In the genomic region with DNA sequence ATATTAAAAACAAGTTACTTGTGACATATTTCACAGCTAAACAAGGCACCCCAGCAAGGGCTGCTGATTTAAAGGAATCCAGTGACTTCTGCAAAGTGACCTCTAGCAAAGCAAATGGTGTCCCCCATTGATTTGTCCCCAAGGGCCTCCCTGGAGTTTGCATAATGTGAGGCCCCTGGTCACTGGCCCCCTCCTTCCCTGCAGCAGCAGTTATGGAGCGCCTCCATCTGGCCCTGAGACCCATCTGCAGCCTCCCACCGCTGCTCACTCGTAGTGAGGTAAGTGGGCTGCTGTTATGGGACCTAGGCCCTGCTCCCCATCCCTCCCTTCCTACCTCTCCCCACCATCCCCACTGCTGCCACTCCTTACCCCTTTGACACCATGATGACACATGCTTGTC, we compare ENCODE assay signal across 17 cellular contexts. TPM values are rescaled to one million over a fixed set of nuclear protein-coding genes. Genes with fewer than 3 reads are reported as not detected.
DNase-seq lines count a peak whose midpoint lies in the region; ATAC-seq and TF ChIP-seq lines count a peak whose summit lies in the region.
"Had no signal": no experiment of that assay in that cellular context is flagged by ENCODE, and none has a peak within 500 bp of the region (broad histone marks: within the 10 kb centered on the region; RNA-seq: fewer than 3 reads in every experiment).

No MANE protein-coding gene starts in this region.

- peaks cover 27% of the 10 kb centered on the region for H3K4me1 Mint-ChIP-seq in activated naive CD4-positive, alpha-beta T cell treated with anti-CD3 and anti-CD28 coated beads for 36 hours (ENCODE audit: low read depth)
- H3K4me1 Mint-ChIP-seq in effector memory CD8-positive, alpha-beta T cell (ENCODE audit: low read depth in 2 of 2): peaks cover 19 to 20% of the 10 kb centered on the region in 2 donors
- H3K4me1 Mint-ChIP-seq in stimulated activated memory B cell treated with anti-CD40 and anti-IgM and Interleukin-4, amounts not matched to agents 10 μg/mL and 1 μg/mL and 100 μg/mL, for 72 hours: peaks cover 29% of the 10 kb centered on the region

- no peaks in the 10 kb centered on the region for H3K36me3 Mint-ChIP-seq in activated naive CD4-positive, alpha-beta T cell treated with anti-CD3 and anti-CD28 coated beads for 36 hours (ENCODE audit: low read depth)
- peaks cover 22% of the 10 kb centered on the region for H3K36me3 Mint-ChIP-seq in effector memory CD8-positive, alpha-beta T cell (ENCODE audit: insufficient read depth)
- H3K36me3 Mint-ChIP-seq in stimulated activated memory B cell treated with anti-CD40 and anti-IgM and Interleukin-4, amounts not matched to agents 10 μg/mL and 1 μg/mL and 100 μg/mL, for 72 hours: peaks cover 4% of the 10 kb centered on the region

- H3K9me3 Mint-ChIP-seq in activated naive CD4-positive, alpha-beta T cell treated with anti-CD3 and anti-CD28 coated beads for 36 hours: no peaks in the 10 kb centered on the region
- H3K9me3 Mint-ChIP-seq in effector memory CD8-positive, alpha-beta T cell: no peaks in the 10 kb centered on the region
- no peaks in the 10 kb centered on the region for H3K9me3 Mint-ChIP-seq in stimulated activated memory B cell treated with anti-CD40 and anti-IgM and Interleukin-4, amounts not matched to agents 10 μg/mL and 1 μg/mL and 100 μg/mL, for 72 hours

- intact Hi-C loops in activated naive CD4-positive, alpha-beta T cell treated with anti-CD3 and anti-CD28 coated beads for 36 hours (cut with micrococcal nuclease): no loop called here

- H3K27me3 Mint-ChIP-seq in activated naive CD4-positive, alpha-beta T cell treated with anti-CD3 and anti-CD28 coated beads for 36 hours (ENCODE audit: low read depth): no peaks in the 10 kb centered on the region
- no peaks in the 10 kb centered on the region for H3K27me3 Mint-ChIP-seq in effector memory CD8-positive, alpha-beta T cell
- H3K27me3 Mint-ChIP-seq in stimulated activated memory B cell treated with anti-CD40 and anti-IgM and Interleukin-4, amounts not matched to agents 10 μg/mL and 1 μg/mL and 100 μg/mL, for 72 hours: no peaks in the 10 kb centered on the region

- peak; percentile 47 for TF ChIP-seq CTCF in NB4 (IDR thresholded peaks at IDR 0.05; ENCODE audit: low read depth, low read length)

- TF ChIP-seq POLR2A in NB4 (IDR thresholded peaks at IDR 0.05; ENCODE audit: extremely low read depth, insufficient read length): no peak

- no peak for ATAC-seq in effector memory CD8-positive, alpha-beta T cell (replicated peaks)
- no peak for ATAC-seq in stimulated activated memory B cell treated with anti-CD40 and anti-IgM and Interleukin-4, amounts not matched to agents 10 μg/mL and 1 μg/mL and 100 μg/mL, for 72 hours
- ATAC-seq: sciatic nerve had no signal

- no peak overlapping the region for H3K4me3 Mint-ChIP-seq in activated naive CD4-positive, alpha-beta T cell treated with anti-CD3 and anti-CD28 coated beads for 36 hours
- H3K4me3 Mint-ChIP-seq in effector memory CD8-positive, alpha-beta T cell: no peak overlapping the region
- no peak overlapping the region for H3K4me3 Mint-ChIP-seq in stimulated activated memory B cell treated with anti-CD40 and anti-IgM and Interleukin-4, amounts not matched to agents 10 μg/mL and 1 μg/mL and 100 μg/mL, for 72 hours

- CTCF ChIA-PET in activated naive CD4-positive, alpha-beta T cell treated with anti-CD3 and anti-CD28 coated beads for 36 hours (lab: Charles Lee): interaction anchor here (0.6 to 4.9 kb wide), 7 partner anchors 87 to 1014 kb away, joined by 3 to 60 read pairs (median 4); partner anchors contain the start of gene POLR3E

- DNase-seq in activated naive CD4-positive, alpha-beta T cell treated with anti-CD3 and anti-CD28 coated beads for 36 hours: peak; percentile 32
- no peak for DNase-seq in activated naive CD4-positive, alpha-beta T cell treated with Interleukin-2 at 50 U/mL for 16 hours
- DNase-seq in NB4 (ENCODE audit: low read depth): peak; percentile 42
- no peak for DNase-seq in effector memory CD8-positive, alpha-beta T cell
- no peak for DNase-seq in stimulated activated CD4-positive, alpha-beta T cell treated with anti-CD3 and anti-CD28 coated beads, Interleukin-12 subunit alpha, Interleukin-12 subunit beta, amount 100 ng/mL, for 4 hours
- no peak for DNase-seq in OCI-M2 (lab: John Stamatoyannopoulos, UW; ENCODE audit: unreplicated experiment)
- no peak for DNase-seq in NCI-H2196 (lab: John Stamatoyannopoulos, UW; ENCODE audit: unreplicated experiment)
- DNase-seq: activated T-cell treated with anti-CD3 and anti-CD28 coated beads for 4 hours, erythroblast, KBM-7, NCI-H2081 treated with DMSO at 0.1 percent for 48 hours, tibial artery had no signal

- no peak overlapping the region for H3K27ac Mint-ChIP-seq in activated naive CD4-positive, alpha-beta T cell treated with anti-CD3 and anti-CD28 coated beads for 36 hours
- H3K27ac Mint-ChIP-seq in effector memory CD8-positive, alpha-beta T cell: peak overlapping the region; percentile 67 to 98
- H3K27ac Mint-ChIP-seq in stimulated activated memory B cell treated with anti-CD40 and anti-IgM and Interleukin-4, amounts not matched to agents 10 μg/mL and 1 μg/mL and 100 μg/mL, for 72 hours: peak overlapping the region; percentile 35

- H3K4me3 ChIP-seq in NB4 (ENCODE audit: low read depth, low read length): no peak overlapping the region
- H3K4me3 ChIP-seq: ascending aorta, BLaER1, tibial artery had no signal

RNA-seq across cellular contexts. Expression of gene EEF2K, which starts 19.6 kb away (rescaled TPM):
- 1 to 10 TPM; 9.8 to 10.0 TPM for total RNA-seq in activated naive CD4-positive, alpha-beta T cell treated with anti-CD3 and anti-CD28 coated beads for 36 hours

RNA-seq across cellular contexts. Expression of gene SDR42E2, which starts 24.2 kb away (rescaled TPM):
- under 1 TPM in 1 of 2 experiments, not detected in 1; 0.15 TPM for total RNA-seq in activated naive CD4-positive, alpha-beta T cell treated with anti-CD3 and anti-CD28 coated beads for 36 hours
- total RNA-seq: ascending aorta, RPMI7951, sciatic nerve had no signal

Comparison
In these comparisons a context has a peak if more than half of its experiments do, and no peak if none do; other contexts are left out.
1. DNase-seq: peak in activated naive CD4-positive, alpha-beta T cell treated with anti-CD3 and anti-CD28 coated beads for 36 hours (single experiment) and NB4 (single experiment); none in activated naive CD4-positive, alpha-beta T cell treated with Interleukin-2 at 50 U/mL for 16 hours (single experiment), effector memory CD8-positive, alpha-beta T cell (0 of 3), stimulated activated CD4-positive, alpha-beta T cell treated with anti-CD3 and anti-CD28 coated beads, Interleukin-12 subunit alpha, Interleukin-12 subunit beta, amount 100 ng/mL, for 4 hours (single experiment), OCI-M2 (single experiment) and NCI-H2196 (single experiment).